9 cellular contexts compared by ENCODE assay signal in the genomic region with DNA sequence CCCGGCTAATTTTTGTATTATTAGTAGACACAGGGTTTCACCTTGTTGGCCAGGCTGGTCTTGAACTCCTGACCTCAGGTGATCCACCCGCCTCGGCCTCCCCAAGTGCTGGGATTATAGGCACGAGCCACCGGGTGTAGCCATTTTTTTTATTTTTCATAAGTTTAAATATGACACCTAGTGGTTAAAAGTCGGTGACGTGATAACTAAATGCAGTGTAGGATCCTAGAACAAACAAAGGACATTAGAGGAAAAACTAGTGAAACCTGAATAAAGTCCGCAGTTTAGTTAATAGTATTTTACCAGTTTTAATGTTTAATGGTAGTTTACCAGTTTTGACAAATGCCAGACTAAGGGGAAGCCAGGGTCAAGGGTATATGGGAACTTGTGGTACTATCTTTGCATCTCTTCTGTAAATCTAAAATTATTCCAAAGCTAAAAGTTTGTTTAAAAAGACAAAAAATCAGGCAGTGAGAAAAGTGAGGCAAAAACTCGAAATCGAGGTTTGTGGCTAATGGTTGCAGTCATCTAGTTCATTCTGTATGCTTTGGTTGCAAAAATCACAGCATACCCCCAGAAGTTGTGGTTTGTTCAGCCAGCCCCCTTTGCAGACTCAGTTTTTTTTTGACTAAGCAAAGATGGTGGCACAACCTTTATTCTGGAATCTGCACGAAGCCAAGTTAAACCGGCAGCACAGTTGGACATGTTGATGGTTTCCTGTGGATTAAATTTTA. TPM values are rescaled to one million over a fixed set of nuclear protein-coding genes. Genes with fewer than 3 reads are reported as not detected.
DNase-seq lines count a peak whose midpoint lies in the region; ATAC-seq and TF ChIP-seq lines count a peak whose summit lies in the region.
"Had no signal": no experiment of that assay in that cellular context is flagged by ENCODE, and none has a peak within 500 bp of the region (broad histone marks: within the 10 kb centered on the region; RNA-seq: fewer than 3 reads in every experiment).

No MANE protein-coding gene starts in this region.

- CTCF ChIA-PET in activated CD4-positive, alpha-beta memory T cell treated with anti-CD3 and anti-CD28 coated beads for 36 hours (lab: Charles Lee) = interaction anchor here (0.6 to 1.8 kb wide), 5 partner anchors 22 to 97 kb away, joined by 3 to 5 read pairs (median 3); no protein-coding TSS in a partner anchor
- CTCF ChIA-PET in activated CD4-positive, alpha-beta memory T cell treated with anti-CD3 and anti-CD28 coated beads, Interleukin-2, amount 10 ng/mL, durations not matched to agents 7 days and 5 days (lab: Charles Lee) = interaction anchor here (0.6 to 2.5 kb wide), 7 partner anchors 18 to 795 kb away, joined by 3 to 15 read pairs (median 4); partner anchors contain the start of gene TOM1

- POLR2A ChIA-PET in activated CD4-positive, alpha-beta memory T cell treated with anti-CD3 and anti-CD28 coated beads for 36 hours (lab: Charles Lee) = interaction anchor here (0.6 to 1.7 kb wide), 6 partner anchors 18 to 212 kb away, joined by 3 to 6 read pairs (median 4); no protein-coding TSS in a partner anchor
- POLR2A ChIA-PET in activated CD4-positive, alpha-beta memory T cell treated with anti-CD3 and anti-CD28 coated beads, Interleukin-2, amount 10 ng/mL, durations not matched to agents 7 days and 5 days (lab: Charles Lee) = interaction anchor here (0.6 to 2.2 kb wide), 6 partner anchors 12 to 72 kb away, joined by 3 to 6 read pairs (median 4); partner anchors contain the start of gene HMGXB4

- H3K36me3 Mint-ChIP-seq in activated CD4-positive, alpha-beta memory T cell treated with anti-CD3 and anti-CD28 coated beads for 36 hours = peaks cover 25% of the 10 kb centered on the region
- peaks cover 59% of the 10 kb centered on the region for H3K36me3 Mint-ChIP-seq in activated CD4-positive, alpha-beta memory T cell treated with anti-CD3 and anti-CD28 coated beads, Interleukin-2, amount 10 ng/mL, durations not matched to agents 7 days and 5 days (ENCODE audit: low read depth)
- H3K36me3 Mint-ChIP-seq in central memory CD8-positive, alpha-beta T cell (ENCODE audit: insufficient read depth) = peaks cover 31% of the 10 kb centered on the region
- peaks cover 31% of the 10 kb centered on the region for H3K36me3 Mint-ChIP-seq in endodermal cell (ENCODE audit: low read depth)

- H3K36me3 ChIP-seq in rectal smooth muscle tissue (ENCODE audit: control insufficient read depth, insufficient read depth, low read length) = peaks cover 52% of the 10 kb centered on the region
- H3K36me3 ChIP-seq in endodermal cell (ENCODE audit: control insufficient read depth, insufficient read depth, low read length) = peaks cover 40% of the 10 kb centered on the region

- intact Hi-C loops in activated CD4-positive, alpha-beta memory T cell treated with anti-CD3 and anti-CD28 coated beads for 36 hours (cut with micrococcal nuclease) = no loop called here

- no peaks in the 10 kb centered on the region for H3K27me3 Mint-ChIP-seq in activated CD4-positive, alpha-beta memory T cell treated with anti-CD3 and anti-CD28 coated beads for 36 hours
- H3K27me3 Mint-ChIP-seq in activated CD4-positive, alpha-beta memory T cell treated with anti-CD3 and anti-CD28 coated beads, Interleukin-2, amount 10 ng/mL, durations not matched to agents 7 days and 5 days = no peaks in the 10 kb centered on the region
- H3K27me3 Mint-ChIP-seq in central memory CD8-positive, alpha-beta T cell = no peaks in the 10 kb centered on the region
- H3K27me3 Mint-ChIP-seq in endodermal cell (ENCODE audit: insufficient read depth) = no peaks in the 10 kb centered on the region

- no peak overlapping the region for H3K4me3 Mint-ChIP-seq in activated CD4-positive, alpha-beta memory T cell treated with anti-CD3 and anti-CD28 coated beads for 36 hours
- no peak overlapping the region for H3K4me3 Mint-ChIP-seq in activated CD4-positive, alpha-beta memory T cell treated with anti-CD3 and anti-CD28 coated beads, Interleukin-2, amount 10 ng/mL, durations not matched to agents 7 days and 5 days
- no peak overlapping the region for H3K4me3 Mint-ChIP-seq in central memory CD8-positive, alpha-beta T cell
- no peak overlapping the region for H3K4me3 Mint-ChIP-seq in endodermal cell

- TF ChIP-seq CTCF in LNCAP (IDR thresholded peaks at IDR 0.05) (peak; percentile 41; the same call in 1 of the 2 replicates), endodermal cell (conservative IDR thresholded peaks at IDR 0.05) (no peak)

- peaks cover 37% of the 10 kb centered on the region for H3K4me1 Mint-ChIP-seq in activated CD4-positive, alpha-beta memory T cell treated with anti-CD3 and anti-CD28 coated beads for 36 hours (ENCODE audit: low read depth)
- peaks cover 36% of the 10 kb centered on the region for H3K4me1 Mint-ChIP-seq in activated CD4-positive, alpha-beta memory T cell treated with anti-CD3 and anti-CD28 coated beads, Interleukin-2, amount 10 ng/mL, durations not matched to agents 7 days and 5 days
- H3K4me1 Mint-ChIP-seq in central memory CD8-positive, alpha-beta T cell = peaks cover 12% of the 10 kb centered on the region
- peaks cover 5% of the 10 kb centered on the region for H3K4me1 Mint-ChIP-seq in endodermal cell

- no peak for DNase-seq in activated CD4-positive, alpha-beta memory T cell treated with anti-CD3 and anti-CD28 coated beads for 36 hours
- no peak for DNase-seq in activated CD4-positive, alpha-beta memory T cell treated with anti-CD3 and anti-CD28 coated beads, Interleukin-2, amount 10 ng/mL, durations not matched to agents 7 days and 5 days
- no peak for DNase-seq in central memory CD8-positive, alpha-beta T cell (ENCODE audit: low spot score in 2 of 2)
- no peak for DNase-seq in superior temporal gyrus (ENCODE audit: extremely low spot score)
- no peak for DNase-seq in endodermal cell
- DNase-seq: ACHN had no signal

- H3K27ac ChIP-seq in rectal smooth muscle tissue (ENCODE audit: low read depth, low read length) (peak overlapping the region; percentile 90), endodermal cell (ENCODE audit: low read depth, low read length) (no peak overlapping the region)

- H3K4me3 ChIP-seq in rectal smooth muscle tissue (ENCODE audit: low read length) = no peak overlapping the region
- H3K4me3 ChIP-seq in endodermal cell (ENCODE audit: low read length) = no peak overlapping the region

- no peak for ATAC-seq in central memory CD8-positive, alpha-beta T cell (replicated peaks; ENCODE audit: extremely low read depth, poor library complexity, severe bottlenecking)
- ATAC-seq in GM19023 (IDR thresholded peaks at IDR 0.05; ENCODE audit: unreplicated experiment) = no peak

- H3K4me1 ChIP-seq in rectal smooth muscle tissue (ENCODE audit: control insufficient read depth, insufficient read depth, low read length) (peaks cover 7% of the 10 kb centered on the region), endodermal cell (ENCODE audit: control insufficient read depth, insufficient read depth, low read length) (peaks cover 5% of the 10 kb centered on the region)

- H3K9ac ChIP-seq in rectal smooth muscle tissue (ENCODE audit: low read length) (no peak overlapping the region), endodermal cell (ENCODE audit: extremely low read depth, low read length, poor library complexity, severe bottlenecking) (no peak overlapping the region)

- H3K27me3 ChIP-seq in rectal smooth muscle tissue (ENCODE audit: control insufficient read depth, insufficient read depth, low read length) (no peaks in the 10 kb centered on the region), endodermal cell (ENCODE audit: control insufficient read depth, insufficient read depth, low read length, poor library complexity, severe bottlenecking) (no peaks in the 10 kb centered on the region)

- 93 to 95% methylated on average over 8 to 12 of the region's 12 CpGs for WGBS in endodermal cell (ENCODE audit: insufficient coverage in 1 of 2, insufficient read length in 1 of 2), 2 experiments

- H3K27ac Mint-ChIP-seq in activated CD4-positive, alpha-beta memory T cell treated with anti-CD3 and anti-CD28 coated beads for 36 hours = peak overlapping the region; percentile 38
- H3K27ac Mint-ChIP-seq in activated CD4-positive, alpha-beta memory T cell treated with anti-CD3 and anti-CD28 coated beads, Interleukin-2, amount 10 ng/mL, durations not matched to agents 7 days and 5 days = no peak overlapping the region
- H3K27ac Mint-ChIP-seq in central memory CD8-positive, alpha-beta T cell (ENCODE audit: low read depth) = peak overlapping the region; percentile 57
- no peak overlapping the region for H3K27ac Mint-ChIP-seq in endodermal cell

- H3K9me3 ChIP-seq in endodermal cell (ENCODE audit: control insufficient read depth, low read length) = no peaks in the 10 kb centered on the region

- H3K9me3 Mint-ChIP-seq in activated CD4-positive, alpha-beta memory T cell treated with anti-CD3 and anti-CD28 coated beads for 36 hours = no peaks in the 10 kb centered on the region
- no peaks in the 10 kb centered on the region for H3K9me3 Mint-ChIP-seq in activated CD4-positive, alpha-beta memory T cell treated with anti-CD3 and anti-CD28 coated beads, Interleukin-2, amount 10 ng/mL, durations not matched to agents 7 days and 5 days
- no peaks in the 10 kb centered on the region for H3K9me3 Mint-ChIP-seq in central memory CD8-positive, alpha-beta T cell
- no peaks in the 10 kb centered on the region for H3K9me3 Mint-ChIP-seq in endodermal cell

RNA-seq across cellular contexts. Expression of gene TOM1, which starts 29.6 kb away (rescaled TPM):
- 10 to 100 TPM; 29.8 to 31.1 TPM for total RNA-seq in activated CD4-positive, alpha-beta memory T cell treated with anti-CD3 and anti-CD28 coated beads for 36 hours
- total RNA-seq in activated CD4-positive, alpha-beta memory T cell treated with anti-CD3 and anti-CD28 coated beads, Interleukin-2, amount 10 ng/mL, durations not matched to agents 7 days and 5 days = 10 to 100 TPM; 37.3 to 41.4 TPM
- total RNA-seq in endodermal cell = 10 to 100 TPM; 31.3 to 33.3 TPM
- polyA plus RNA-seq in endodermal cell (2013, experiment 1 of 2) = 21.3 TPM
- polyA plus RNA-seq in endodermal cell (2013, experiment 2 of 2) = 21.2 TPM

RNA-seq across cellular contexts. Expression of gene HMOX1, which starts 51.6 kb away (rescaled TPM):
- total RNA-seq in activated CD4-positive, alpha-beta memory T cell treated with anti-CD3 and anti-CD28 coated beads for 36 hours = 1 to 10 TPM; 2.7 to 2.8 TPM
- total RNA-seq in activated CD4-positive, alpha-beta memory T cell treated with anti-CD3 and anti-CD28 coated beads, Interleukin-2, amount 10 ng/mL, durations not matched to agents 7 days and 5 days = 1 to 10 TPM; 2.4 to 2.9 TPM
- 10 to 100 TPM; 11.4 to 21.6 TPM for total RNA-seq in endodermal cell
- polyA plus RNA-seq in endodermal cell (2013, experiment 1 of 2) = 14.4 TPM
- 12.5 TPM for polyA plus RNA-seq in endodermal cell (2013, experiment 2 of 2)

Comparison
In these comparisons a context has a peak if more than half of its experiments do, and no peak if none do; other contexts are left out.
1. H3K27ac Mint-ChIP-seq: peak in activated CD4-positive, alpha-beta memory T cell treated with anti-CD3 and anti-CD28 coated beads for 36 hours (single experiment) and central memory CD8-positive, alpha-beta T cell (single experiment); none in activated CD4-positive, alpha-beta memory T cell treated with anti-CD3 and anti-CD28 coated beads, Interleukin-2, amount 10 ng/mL, durations not matched to agents 7 days and 5 days (single experiment) and endodermal cell (single experiment).